9 cellular contexts compared by ENCODE assay signal in the genomic region with DNA sequence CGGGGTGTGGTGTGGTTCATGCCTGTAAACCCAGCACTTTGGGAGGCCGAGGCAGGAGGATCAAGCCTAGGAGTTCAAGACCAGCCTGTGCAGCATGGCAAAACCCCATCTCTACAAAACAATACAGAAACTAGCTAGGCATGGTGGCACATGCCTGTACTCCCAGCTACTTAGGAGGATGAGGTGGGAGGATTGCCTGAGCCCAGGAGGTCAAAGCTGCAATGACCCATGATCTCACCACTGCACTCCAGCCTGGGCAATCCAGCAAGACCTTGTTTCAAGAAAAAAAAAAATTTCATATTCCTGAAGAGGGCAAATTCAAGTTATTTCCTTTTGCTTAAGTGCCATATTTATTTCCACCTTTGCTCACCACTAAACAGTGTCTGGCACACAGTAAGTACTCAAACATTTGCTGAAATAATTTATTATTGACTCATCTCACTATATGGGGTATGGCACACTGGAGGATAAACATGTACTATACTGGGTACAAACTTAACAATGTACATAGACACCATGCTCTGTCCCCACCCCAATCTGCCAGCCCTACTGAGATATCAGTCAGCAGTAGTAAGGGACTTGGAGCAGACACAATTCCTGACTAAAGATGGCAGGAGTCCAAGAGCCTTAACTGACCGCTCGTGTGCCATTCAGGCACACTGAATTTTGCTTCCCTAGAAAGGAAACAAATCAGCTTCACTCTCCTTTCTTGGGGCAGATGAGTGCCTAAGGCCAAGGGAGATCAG. TPM values are rescaled to one million over a fixed set of nuclear protein-coding genes. Genes with fewer than 3 reads are reported as not detected.
DNase-seq lines count a peak whose midpoint lies in the region; ATAC-seq and TF ChIP-seq lines count a peak whose summit lies in the region.
"Had no signal": no experiment of that assay in that cellular context is flagged by ENCODE, and none has a peak within 500 bp of the region (broad histone marks: within the 10 kb centered on the region; RNA-seq: fewer than 3 reads in every experiment).

No MANE protein-coding gene starts in this region.

- H3K27ac Mint-ChIP-seq in activated CD8-positive, alpha-beta memory T cell treated with anti-CD3 and anti-CD28 coated beads, Interleukin-2, amount 10 ng/mL, durations not matched to agents 7 days and 5 days, result no peak overlapping the region

- H3K36me3 ChIP-seq in transverse colon, result peaks cover 0 to 33% (median 15%) of the 10 kb centered on the region in 4 donors

- H3K27me3 ChIP-seq in transverse colon, result no peaks in the 10 kb centered on the region

- no peaks in the 10 kb centered on the region for H3K9me3 Mint-ChIP-seq in activated CD8-positive, alpha-beta memory T cell treated with anti-CD3 and anti-CD28 coated beads, Interleukin-2, amount 10 ng/mL, durations not matched to agents 7 days and 5 days (ENCODE audit: low read depth)

- in situ Hi-C loops in astrocyte of the cerebellum (cut with HindIII; ENCODE audit: low sequenced_read_pairs) (loop anchor here (10.0 kb wide), 1 partner anchor 56 kb away; the partner anchor contains the start of genes DNALI1 and SNIP1), transverse colon (cut with MboI; ENCODE audit: low pct_ligation_motif_present in 1 of 4, low pct_unique_long_range_greater_than_20kb in 1 of 4, low sequenced_read_pairs in 3 of 4) (no loop called here)

- DNase-seq in activated CD8-positive, alpha-beta memory T cell treated with anti-CD3 and anti-CD28 coated beads, Interleukin-2, amount 10 ng/mL, durations not matched to agents 7 days and 5 days, result peak; percentile 16
- no peak for DNase-seq in activated CD8-positive, alpha-beta memory T cell treated with anti-CD3 and anti-CD28 coated beads for 24 hours
- peak; percentile 41 for DNase-seq in astrocyte of the cerebellum (ENCODE audit: low read depth)
- peak; percentile 70 for DNase-seq in iris pigment epithelial cell (ENCODE audit: low read depth)
- DNase-seq in transverse colon, result peak; percentile 56
- no peak for DNase-seq in activated naive CD4-positive, alpha-beta T cell (lab: John Stamatoyannopoulos, UW)
- no peak for DNase-seq in activated effector memory CD4-positive, alpha-beta T cell treated with Interleukin-2 at 50 U/mL for 16 hours
- DNase-seq: activated naive CD4-positive, alpha-beta T cell treated with Interleukin-2 at 50 U/mL for 16 hours had no signal

- H3K4me1 ChIP-seq in transverse colon, result peaks cover 3 to 31% (median 23%) of the 10 kb centered on the region in 4 donors

- no peaks in the 10 kb centered on the region for H3K9me3 ChIP-seq in transverse colon

- CTCF ChIA-PET in activated CD8-positive, alpha-beta memory T cell treated with anti-CD3 and anti-CD28 coated beads, Interleukin-2, amount 10 ng/mL, durations not matched to agents 7 days and 5 days (lab: Charles Lee), result interaction anchor here (1.0 to 2.2 kb wide), 5 partner anchors 10 to 44 kb away, joined by 3 to 17 read pairs (median 4); partner anchors contain the start of gene MEAF6

- no peak for TF ChIP-seq CTCF in astrocyte of the cerebellum (IDR thresholded peaks at IDR 0.05; ENCODE audit: low read depth, low read length, missing control alignments)
- no peak for TF ChIP-seq CTCF in transverse colon (IDR thresholded peaks at IDR 0.05)

- no peak overlapping the region for H3K4me3 Mint-ChIP-seq in activated CD8-positive, alpha-beta memory T cell treated with anti-CD3 and anti-CD28 coated beads, Interleukin-2, amount 10 ng/mL, durations not matched to agents 7 days and 5 days

- H3K36me3 Mint-ChIP-seq in activated CD8-positive, alpha-beta memory T cell treated with anti-CD3 and anti-CD28 coated beads, Interleukin-2, amount 10 ng/mL, durations not matched to agents 7 days and 5 days, result peaks cover 32% of the 10 kb centered on the region

- no peak for TF ChIP-seq POLR2A in transverse colon (IDR thresholded peaks at IDR 0.05)

- no peak for TF ChIP-seq EP300 in transverse colon (IDR thresholded peaks at IDR 0.05; ENCODE audit: low read depth)

- peaks cover 3% of the 10 kb centered on the region for H3K4me1 Mint-ChIP-seq in activated CD8-positive, alpha-beta memory T cell treated with anti-CD3 and anti-CD28 coated beads, Interleukin-2, amount 10 ng/mL, durations not matched to agents 7 days and 5 days

- H3K27me3 Mint-ChIP-seq in activated CD8-positive, alpha-beta memory T cell treated with anti-CD3 and anti-CD28 coated beads, Interleukin-2, amount 10 ng/mL, durations not matched to agents 7 days and 5 days, result no peaks in the 10 kb centered on the region

- H3K27ac ChIP-seq in transverse colon, result peak overlapping the region; percentile 42 to 75 (median 60)

- intact Hi-C loops in transverse colon (cut with DNase I; ENCODE audit: low total_unique reads), result no loop called here

- H3K4me3 ChIP-seq in astrocyte of the cerebellum (ENCODE audit: low read depth, low read length), result no peak overlapping the region
- no peak overlapping the region for H3K4me3 ChIP-seq in transverse colon

- WGBS in transverse colon (ENCODE audit: low coverage in 1 of 2), 2 donors, result 65 to 100% methylated on average over 2 to 4 of the region's 4 CpGs

- ATAC-seq in activated CD8-positive, alpha-beta memory T cell treated with anti-CD3 and anti-CD28 coated beads, Interleukin-2, amount 10 ng/mL, durations not matched to agents 7 days and 5 days, result no peak
- no peak for ATAC-seq in GM19455 (IDR thresholded peaks at IDR 0.05; ENCODE audit: unreplicated experiment)

RNA-seq across cellular contexts. Expression of gene MEAF6, which starts 15.5 kb away (rescaled TPM):
- 10 to 100 TPM; 63.2 to 80.7 TPM for total RNA-seq in activated CD8-positive, alpha-beta memory T cell treated with anti-CD3 and anti-CD28 coated beads, Interleukin-2, amount 10 ng/mL, durations not matched to agents 7 days and 5 days
- 10 to 100 TPM in 3 of 4 donors, 1 to 10 TPM in 1; 8.2 to 51.9 (median 32.9) TPM for total RNA-seq in transverse colon

RNA-seq across cellular contexts. Expression of gene ZC3H12A, which starts 24.7 kb away (rescaled TPM):
- total RNA-seq in activated CD8-positive, alpha-beta memory T cell treated with anti-CD3 and anti-CD28 coated beads, Interleukin-2, amount 10 ng/mL, durations not matched to agents 7 days and 5 days, result 10 to 100 TPM; 20.9 to 35.4 TPM
- 10 to 100 TPM in 3 of 4 donors, 1 to 10 TPM in 1; 5.8 to 41.9 (median 28.8) TPM for total RNA-seq in transverse colon

RNA-seq across cellular contexts. Expression of gene SNIP1, which starts 55.0 kb away (rescaled TPM):
- total RNA-seq in activated CD8-positive, alpha-beta memory T cell treated with anti-CD3 and anti-CD28 coated beads, Interleukin-2, amount 10 ng/mL, durations not matched to agents 7 days and 5 days, result 10 to 100 TPM; 28.4 to 29.4 TPM
- 100 to 1,000 TPM in 1 of 4 donors, 10 to 100 TPM in 2, 1 to 10 TPM in 1; 9.0 to 175 (median 18.6) TPM for total RNA-seq in transverse colon

RNA-seq across cellular contexts. Expression of gene DNALI1, which starts 57.7 kb away (rescaled TPM):
- total RNA-seq in activated CD8-positive, alpha-beta memory T cell treated with anti-CD3 and anti-CD28 coated beads, Interleukin-2, amount 10 ng/mL, durations not matched to agents 7 days and 5 days, result under 1 TPM; 0.26 to 0.30 TPM
- 1 to 10 TPM in 3 of 4 donors, not detected in 1; 1.6 to 6.6 (median 3.7) TPM for total RNA-seq in transverse colon

Comparison
In these comparisons a context has a peak if more than half of its experiments do, and no peak if none do; other contexts are left out.
1. DNase-seq: peak in activated CD8-positive, alpha-beta memory T cell treated with anti-CD3 and anti-CD28 coated beads, Interleukin-2, amount 10 ng/mL, durations not matched to agents 7 days and 5 days (single experiment), astrocyte of the cerebellum (single experiment), iris pigment epithelial cell (single experiment) and transverse colon (single experiment); none in activated CD8-positive, alpha-beta memory T cell treated with anti-CD3 and anti-CD28 coated beads for 24 hours (single experiment), activated naive CD4-positive, alpha-beta T cell (0 of 4) and activated effector memory CD4-positive, alpha-beta T cell treated with Interleukin-2 at 50 U/mL for 16 hours (single experiment).